13 cellular contexts compared by ENCODE assay signal in the genomic region with DNA sequence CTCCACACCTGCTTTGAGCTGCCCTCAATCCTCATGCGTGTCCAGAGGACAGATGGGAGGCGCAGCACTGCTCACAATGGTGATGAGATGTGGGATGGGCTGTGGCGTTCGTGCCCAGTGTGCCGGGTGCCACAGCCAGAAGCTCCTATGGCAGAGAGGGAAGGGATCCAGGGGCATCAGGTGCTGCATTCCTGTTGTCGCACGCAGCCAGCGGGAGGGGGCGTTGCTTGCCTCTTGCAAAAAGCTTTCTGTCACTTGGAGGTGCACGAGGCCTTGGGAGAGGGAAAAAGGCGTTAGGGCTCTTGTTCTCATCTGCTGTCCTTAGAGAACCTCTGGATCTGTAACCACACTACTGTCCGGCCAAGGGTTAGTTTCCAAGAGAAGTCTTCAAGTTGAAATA. TPM values are rescaled to one million over a fixed set of nuclear protein-coding genes. Genes with fewer than 3 reads are reported as not detected.
DNase-seq lines count a peak whose midpoint lies in the region; ATAC-seq, FAIRE-seq and TF ChIP-seq lines count a peak whose summit lies in the region.
"Had no signal": no experiment of that assay in that cellular context is flagged by ENCODE, and none has a peak within 500 bp of the region (broad histone marks: within the 10 kb centered on the region; RNA-seq: fewer than 3 reads in every experiment).

No MANE protein-coding gene starts in this region.

- no TSS peak for BruUV-seq in K562 (replicated peaks; lab: Mats Ljungman, UMichigan)

- H3K4me3 ChIP-seq in K562 (no peak overlapping the region), retinal pigment epithelial cell (ENCODE audit: low read length) (no peak overlapping the region)
- H3K4me3 ChIP-seq: dorsolateral prefrontal cortex, GM12878, psoas muscle, SJSA1 had no signal

- H3K9me3 ChIP-seq in K562 (replicated peaks; ENCODE audit: control insufficient read depth, insufficient read depth, low read depth, low read length) = no peaks in the 10 kb centered on the region
- H3K9me3 ChIP-seq: psoas muscle, SJSA1 had no signal

- no peak overlapping the region for H3K9ac ChIP-seq in K562 (ENCODE audit: insufficient read depth in 1 of 2, low read depth in 2 of 2, low read length in 2 of 2)

- peaks cover 14 to 35% of the 10 kb centered on the region in 2 experiments for H3K27me3 ChIP-seq in K562 (ENCODE audit: control insufficient read depth in 2 of 2, insufficient read depth in 2 of 2, low read length in 2 of 2)
- H3K27me3 ChIP-seq: dorsolateral prefrontal cortex, SJSA1 had no signal

- POLR2A ChIA-PET in K562 (lab: Yijun Ruan, JAX) = interaction anchor here (0.6 to 0.9 kb wide), 3 partner anchors 9 to 312 kb away, joined by 3 read pairs; no protein-coding TSS in a partner anchor

- intact Hi-C loops in K562 (cut with micrococcal nuclease) = no loop called here

- in situ Hi-C loops in K562 (cut with MboI) = no loop called here

- no peak for TF ChIP-seq EP300 in K562 (IDR thresholded peaks at IDR 0.05; ENCODE audit: low read length)

- H3K36me3 ChIP-seq in K562 (ENCODE audit: control insufficient read depth, insufficient read depth, low read length) = no peaks in the 10 kb centered on the region
- H3K36me3 ChIP-seq: SJSA1 had no signal

- peaks cover 0 to 11% of the 10 kb centered on the region in 2 experiments; a peak in 2 of 5 replicates for H3K4me1 ChIP-seq in K562 (replicated peaks in 1 of 2; ENCODE audit: control insufficient read depth in 2 of 2, insufficient read depth in 2 of 2, low read length in 2 of 2)
- H3K4me1 ChIP-seq: psoas muscle had no signal

- H3K27ac ChIP-seq in K562 (ENCODE audit: extremely low read depth, low read depth, low read length) = no peak overlapping the region
- H3K27ac ChIP-seq: dorsolateral prefrontal cortex, psoas muscle, SJSA1 had no signal

- no peak overlapping the region for H3K4me2 ChIP-seq in K562 (ENCODE audit: insufficient read depth, low read length)

- WGBS in K562 (ENCODE audit: insufficient coverage, low coverage, missing lambda C conversion rate) = 2% methylated on average over 12 of the region's 12 CpGs

- DNase-seq in activated CD4-positive, alpha-beta T cell treated with anti-CD3 and anti-CD28 coated beads for 1 hour = peak; percentile 4
- DNase-seq in activated CD4-positive, alpha-beta T cell treated with anti-CD3 and anti-CD28 coated beads for 4 hours = no peak
- DNase-seq in NCI-H1694 treated with DMSO at 0.1 percent for 48 hours (lab: John Stamatoyannopoulos, UW) = peak; percentile 95
- peak in 3 of 4 experiments; percentile 28 to 58 (median 32) for DNase-seq in K562 (ENCODE audit: extremely low read depth in 1 of 4, low spot score in 3 of 4)
- no peak for DNase-seq in retinal pigment epithelial cell (ENCODE audit: low read depth)
- no peak for DNase-seq in activated CD4-positive, alpha-beta T cell treated with anti-CD3 and anti-CD28 coated beads, Interleukin-2, amount 50 U/mL, for 1 hour
- no peak for DNase-seq in stimulated activated CD4-positive, alpha-beta T cell treated with anti-CD3 and anti-CD28 coated beads, Interleukin-2, amount 100 ng/mL, for 48 hours
- DNase-seq: activated T-cell treated with anti-CD3 and anti-CD28 coated beads, Interleukin-2, amount 50 U/mL, for 72 hours had no signal

- TF ChIP-seq RAD21 in K562 (CRISPR knock-in tag; conservative IDR thresholded peaks at IDR 0.05 in 1 of 2, IDR thresholded peaks at IDR 0.05 in 1 of 2) = peak in 1 of 2 experiments; percentile 44; a peak in 2 of 4 replicates

- no peak for TF ChIP-seq POLR2A in K562 (conservative IDR thresholded peaks at IDR 0.05)

- H4K20me1 ChIP-seq in K562 (replicated peaks; ENCODE audit: control insufficient read depth, insufficient read depth, low read length) = no peaks in the 10 kb centered on the region; the same call in 1 of the 2 replicates

- ATAC-seq in K562 (peak; percentile 74), HG03442 (IDR thresholded peaks at IDR 0.05; ENCODE audit: unreplicated experiment) (no peak)
- ATAC-seq: activated T-cell treated with anti-CD3 and anti-CD28 coated beads, Interleukin-2, amount 50 U/mL, for 72 hours; GM12878 had no signal

- H3K79me2 ChIP-seq in K562 (ENCODE audit: control insufficient read depth, insufficient read depth, low read length) = no peaks in the 10 kb centered on the region

- FAIRE-seq in K562 (lab: Jason Lieb, UNC) = peak; percentile 32
- FAIRE-seq: GM12878 had no signal

- peak; percentile 51 to 67 (median 62) for TF ChIP-seq CTCF in K562 (IDR thresholded peaks at IDR 0.05 in 2 of 3, conservative IDR thresholded peaks at IDR 0.05 in 1 of 3; ENCODE audit: insufficient read depth in 2 of 3, low read depth in 1 of 3, low read length in 3 of 3)
- TF ChIP-seq CTCF in retinal pigment epithelial cell (conservative IDR thresholded peaks at IDR 0.05; ENCODE audit: low read depth, low read length) = peak; percentile 31

- H2AFZ ChIP-seq in K562 (ENCODE audit: low read depth, low read length) = no peak overlapping the region

- CTCF ChIA-PET in K562 (lab: Yijun Ruan, JAX; ENCODE audit: low intra/inter-chr PET ratio) = no interaction called here

- no peaks in the 10 kb centered on the region for H3K9me1 ChIP-seq in K562 (ENCODE audit: control insufficient read depth, insufficient read depth, low read length)

TF ChIP-seq in K562, 482 proteins besides CTCF, POLR2A, EP300 and RAD21 (continues in another document):
- TF ChIP-seq SRSF3 (IDR thresholded peaks at IDR 0.05; ENCODE audit: insufficient read depth, low read length) (no peak), CEBPB (tag; IDR thresholded peaks at IDR 0.05) (no peak), MAFF (IDR thresholded peaks at IDR 0.05; ENCODE audit: low read length) (no peak)

RNA-seq across cellular contexts. Expression of a gene that starts 29.2 kb away (rescaled TPM):
- total RNA-seq in K562 (2011; cell fraction: chromatin; rRNA removed; ENCODE audit: low replicate concordance) = not detected in 2 replicates
- not detected in 2 replicates for total RNA-seq in K562 (2011; cell fraction: nucleolus; rRNA removed)
- total RNA-seq in K562 (2011; cell fraction: nucleoplasm; rRNA removed) = not detected in 2 replicates
- total RNA-seq in K562 (2014; rRNA removed) = not detected in 2 replicates
- total RNA-seq in K562 (2014; rRNA removed; fragmentation: Illumina TruSeq; extraction: Trizol) = not detected in 2 replicates
- total RNA-seq in K562 (2015; rRNA removed; fragmentation: Illumina TruSeq; extraction: Trizol) = not detected in 2 replicates
- not detected in 2 replicates for total RNA-seq in K562 (2021)
- polyA plus RNA-seq in K562 (2011; rRNA removed) = not detected in 2 replicates
- not detected in 2 replicates for polyA plus RNA-seq in K562 (2011; cell fraction: cytosol; rRNA removed)
- polyA plus RNA-seq in K562 (2011; cell fraction: nucleus; rRNA removed) = not detected in 2 replicates
- polyA plus RNA-seq in K562 (2012) = not detected in 2 replicates
- not detected in 2 replicates for polyA plus RNA-seq in K562 (2014; fragmentation: Illumina TruSeq; extraction: Trizol)
- not detected for polyA plus RNA-seq in K562 (2014; fragmentation: Nextera tagmentation; extraction: Ambion mirVana)
- polyA plus RNA-seq in K562 (2014; rRNA removed) = not detected in 2 replicates
- polyA minus RNA-seq in K562 (2011; rRNA and poly(A)+ RNA removed) = not detected in 2 replicates
- not detected in 2 replicates for polyA minus RNA-seq in K562 (2011; cell fraction: cytosol; rRNA and poly(A)+ RNA removed)
- not detected in 2 replicates for polyA minus RNA-seq in K562 (2011; cell fraction: nucleus; rRNA and poly(A)+ RNA removed)
- total RNA-seq: activated T-cell treated with anti-CD3 and anti-CD28 coated beads, Interleukin-2, amount 50 U/mL, for 72 hours; GM12878; psoas muscle; SJSA1 had no signal
- polyA plus RNA-seq: psoas muscle had no signal

RNA-seq across cellular contexts. Expression of a gene that starts 33.9 kb away (rescaled TPM):
- total RNA-seq in K562 (2011; cell fraction: chromatin; rRNA removed; ENCODE audit: low replicate concordance) = 2.0 and 3.4 TPM in 2 replicates
- 3.3 and 3.7 TPM in 2 replicates for total RNA-seq in K562 (2011; cell fraction: nucleolus; rRNA removed)
- 3.4 and 3.7 TPM in 2 replicates for total RNA-seq in K562 (2011; cell fraction: nucleoplasm; rRNA removed)
- total RNA-seq in K562 (2014; rRNA removed) (2.9 and 5.4 TPM in 2 replicates), K562 (2014; rRNA removed; fragmentation: Illumina TruSeq; extraction: Trizol) (0.67 and 0.98 TPM in 2 replicates), K562 (2015; rRNA removed; fragmentation: Illumina TruSeq; extraction: Trizol) (2.0 and 2.6 TPM in 2 replicates), K562 (2021) (2.9 and 4.3 TPM in 2 replicates)
- polyA plus RNA-seq in K562 (2011; rRNA removed) (0.93 and 1.6 TPM in 2 replicates), K562 (2014; fragmentation: Illumina TruSeq; extraction: Trizol) (1.8 and 3.2 TPM in 2 replicates), K562 (2014; fragmentation: Nextera tagmentation; extraction: Ambion mirVana) (under 1 TPM; 0.32 to 0.73 TPM), K562 (2014; rRNA removed) (3.3 and 4.3 TPM in 2 replicates)
- polyA plus RNA-seq in K562 (2011; cell fraction: cytosol; rRNA removed) = 1.6 and 4.7 TPM in 2 replicates
- 0.69 and 1.5 TPM in 2 replicates for polyA plus RNA-seq in K562 (2011; cell fraction: nucleus; rRNA removed)
- 3.8 and 6.7 TPM in 2 replicates for polyA plus RNA-seq in K562 (2012)
- polyA minus RNA-seq in K562 (2011; rRNA and poly(A)+ RNA removed) = 0.63 and 1.2 TPM in 2 replicates
- polyA minus RNA-seq in K562 (2011; cell fraction: cytosol; rRNA and poly(A)+ RNA removed) = not detected in 2 replicates
- 0.54 and 0.78 TPM in 2 replicates for polyA minus RNA-seq in K562 (2011; cell fraction: nucleus; rRNA and poly(A)+ RNA removed)
- total RNA-seq: SJSA1 had no signal

RNA-seq across cellular contexts. Expression of a gene that starts 53.7 kb away (rescaled TPM):
- 147 and 178 TPM in 2 replicates for total RNA-seq in K562 (2011; cell fraction: chromatin; rRNA removed; ENCODE audit: low replicate concordance)
- total RNA-seq in K562 (2011; cell fraction: nucleolus; rRNA removed) = 248 and 275 TPM in 2 replicates
- total RNA-seq in K562 (2011; cell fraction: nucleoplasm; rRNA removed) = 393 and 713 TPM in 2 replicates
- total RNA-seq in K562 (2014; rRNA removed) = 2,103 and 2,507 TPM in 2 replicates
- total RNA-seq in K562 (2014; rRNA removed; fragmentation: Illumina TruSeq; extraction: Trizol) = 3,088 and 3,235 TPM in 2 replicates
- total RNA-seq in K562 (2015; rRNA removed; fragmentation: Illumina TruSeq; extraction: Trizol) = 4,033 and 4,169 TPM in 2 replicates
- 2,201 and 2,441 TPM in 2 replicates for total RNA-seq in K562 (2021)
- 2,427 and 2,760 TPM in 2 replicates for polyA plus RNA-seq in K562 (2011; rRNA removed)
- 843 and 1,466 TPM in 2 replicates for polyA plus RNA-seq in K562 (2011; cell fraction: cytosol; rRNA removed)
- polyA plus RNA-seq in K562 (2011; cell fraction: nucleus; rRNA removed) = 522 and 963 TPM in 2 replicates
- 1,908 and 2,807 TPM in 2 replicates for polyA plus RNA-seq in K562 (2012)
- 2,675 and 2,931 TPM in 2 replicates for polyA plus RNA-seq in K562 (2014; fragmentation: Illumina TruSeq; extraction: Trizol)
- 1,000 to 10,000 TPM; 2,718 to 3,051 TPM for polyA plus RNA-seq in K562 (2014; fragmentation: Nextera tagmentation; extraction: Ambion mirVana)
- polyA plus RNA-seq in K562 (2014; rRNA removed) = 2,676 and 2,779 TPM in 2 replicates
- 462 and 473 TPM in 2 replicates for polyA minus RNA-seq in K562 (2011; rRNA and poly(A)+ RNA removed)
- 394 and 466 TPM in 2 replicates for polyA minus RNA-seq in K562 (2011; cell fraction: cytosol; rRNA and poly(A)+ RNA removed)
- 97.9 and 170 TPM in 2 replicates for polyA minus RNA-seq in K562 (2011; cell fraction: nucleus; rRNA and poly(A)+ RNA removed)

Comparison
In these comparisons a context has a peak if more than half of its experiments do, and no peak if none do; other contexts are left out.
1. DNase-seq: peak in activated CD4-positive, alpha-beta T cell treated with anti-CD3 and anti-CD28 coated beads for 1 hour (single experiment), NCI-H1694 treated with DMSO at 0.1 percent for 48 hours (single experiment) and K562 (3 of 4); none in activated CD4-positive, alpha-beta T cell treated with anti-CD3 and anti-CD28 coated beads for 4 hours (0 of 2), retinal pigment epithelial cell (single experiment), activated CD4-positive, alpha-beta T cell treated with anti-CD3 and anti-CD28 coated beads, Interleukin-2, amount 50 U/mL, for 1 hour (single experiment) and stimulated activated CD4-positive, alpha-beta T cell treated with anti-CD3 and anti-CD28 coated beads, Interleukin-2, amount 100 ng/mL, for 48 hours (0 of 2).